11 cellular contexts compared by ENCODE assay signal in the genomic region with DNA sequence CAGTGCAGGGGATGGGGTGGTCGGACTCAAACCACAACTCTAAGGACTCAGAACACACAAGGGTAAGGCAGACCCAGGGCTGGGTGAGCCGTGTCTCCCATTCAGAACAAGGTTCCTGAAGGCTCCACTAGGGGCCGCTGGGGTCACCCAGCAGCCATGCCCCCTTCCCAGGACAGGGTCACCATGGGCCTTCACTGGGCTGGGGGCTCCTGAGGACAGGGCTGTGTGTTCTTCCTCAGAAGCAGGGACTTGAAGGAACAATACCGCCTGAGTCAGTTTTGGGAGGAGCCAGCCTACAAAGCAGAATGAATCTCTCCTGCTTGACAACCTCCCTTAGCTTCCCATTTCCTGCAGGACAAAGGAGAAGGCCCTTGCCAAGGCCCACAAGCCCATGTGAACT. TPM values are rescaled to one million over a fixed set of nuclear protein-coding genes. Genes with fewer than 3 reads are reported as not detected.
DNase-seq lines count a peak whose midpoint lies in the region; TF ChIP-seq lines count a peak whose summit lies in the region.
"Had no signal": no experiment of that assay in that cellular context is flagged by ENCODE, and none has a peak within 500 bp of the region (broad histone marks: within the 10 kb centered on the region; RNA-seq: fewer than 3 reads in every experiment).

No MANE protein-coding gene starts in this region.

- H3K79me2 ChIP-seq in neural cell (replicated peaks; ENCODE audit: insufficient read depth, low read length) = no peaks in the 10 kb centered on the region

- TF ChIP-seq CTCF in chondrocyte (IDR thresholded peaks at IDR 0.05) (peak; percentile 51), neural cell (IDR thresholded peaks at IDR 0.05; ENCODE audit: poor library complexity, severe bottlenecking) (peak; percentile 11)

- H3K9me2 ChIP-seq in neural cell (ENCODE audit: insufficient read depth, low read length) = no peaks in the 10 kb centered on the region

- H3K4me1 Mint-ChIP-seq in chondrocyte (ENCODE audit: low read depth) = peaks cover 14% of the 10 kb centered on the region

- no peaks in the 10 kb centered on the region for H3K9me3 ChIP-seq in neural cell (ENCODE audit: low read length)

- peaks cover 7% of the 10 kb centered on the region for H3K27me3 Mint-ChIP-seq in chondrocyte (ENCODE audit: low read depth)

- H3K9ac ChIP-seq in neural cell (ENCODE audit: low read length) = no peak overlapping the region

- peaks cover 1% of the 10 kb centered on the region for H3K36me3 Mint-ChIP-seq in chondrocyte (ENCODE audit: low read depth)

- TF ChIP-seq RAD21 in Ishikawa (IDR thresholded peaks at IDR 0.05; ENCODE audit: low read depth) (peak; percentile 20; the same call in 1 of the 2 replicates), neural cell (conservative IDR thresholded peaks at IDR 0.05) (no peak)

- H3K4me3 Mint-ChIP-seq in chondrocyte (ENCODE audit: unreplicated experiment) = no peak overlapping the region
- H3K4me3 Mint-ChIP-seq: dendritic cell treated with granulocyte-macrophage colony-stimulating factor and Interleukin-4, amounts not matched to agents 40 ng/mL and 50 ng/mL, for 4 days had no signal

- no peaks in the 10 kb centered on the region for H3K27me3 ChIP-seq in neural cell (ENCODE audit: insufficient read depth, low read depth, low read length)

- peak; percentile 65 for DNase-seq in ELF-1 (ENCODE audit: low read depth, low spot score)
- no peak for DNase-seq in chondrocyte (ENCODE audit: low spot score)
- no peak for DNase-seq in ureter (ENCODE audit: low spot score)
- DNase-seq in NCI-H2196 treated with DMSO at 0.1 percent for 48 hours (lab: John Stamatoyannopoulos, UW; ENCODE audit: unreplicated experiment) = no peak
- no peak for DNase-seq in middle frontal gyrus (ENCODE audit: extremely low spot score, low spot score)
- no peak for DNase-seq in GOT3 (lab: John Stamatoyannopoulos, UW)
- DNase-seq: activated CD4-positive, alpha-beta T cell treated with anti-CD3 and anti-CD28 coated beads for 4 hours; NCI-H345 had no signal

- H3K27ac ChIP-seq in neural cell (ENCODE audit: low read length) = no peak overlapping the region

- H3K27ac Mint-ChIP-seq in chondrocyte (ENCODE audit: unreplicated experiment) = no peak overlapping the region
- H3K27ac Mint-ChIP-seq: dendritic cell treated with granulocyte-macrophage colony-stimulating factor and Interleukin-4, amounts not matched to agents 40 ng/mL and 50 ng/mL, for 4 days had no signal

- no peak for TF ChIP-seq EP300 in Ishikawa (IDR thresholded peaks at IDR 0.05; ENCODE audit: borderline replicate concordance)
- TF ChIP-seq EP300 in neural cell (conservative IDR thresholded peaks at IDR 0.05; ENCODE audit: poor library complexity, severe bottlenecking) = no peak

- H3K9me3 Mint-ChIP-seq in chondrocyte (ENCODE audit: low read depth) = no peaks in the 10 kb centered on the region
- H3K9me3 Mint-ChIP-seq: dendritic cell treated with granulocyte-macrophage colony-stimulating factor and Interleukin-4, amounts not matched to agents 40 ng/mL and 50 ng/mL, for 4 days had no signal

- H2AFZ ChIP-seq in neural cell (ENCODE audit: low read depth, low read length) = no peak overlapping the region

- no peak overlapping the region for H3K4me2 ChIP-seq in neural cell (ENCODE audit: low read length)

- H3F3A ChIP-seq in neural cell (ENCODE audit: insufficient read depth, low read length, poor library complexity, severe bottlenecking) = no peaks in the 10 kb centered on the region

- H4K20me1 ChIP-seq in neural cell (ENCODE audit: insufficient read depth) = no peaks in the 10 kb centered on the region

- no peak overlapping the region for H3K4me3 ChIP-seq in neural cell (ENCODE audit: low read length)

- H3K36me3 ChIP-seq in neural cell (ENCODE audit: insufficient read depth, low read length) = no peaks in the 10 kb centered on the region

TF ChIP-seq in Ishikawa, 13 proteins besides CTCF, POLR2A, EP300 and RAD21:
- TF ChIP-seq ZBTB7A (IDR thresholded peaks at IDR 0.05; ENCODE audit: low read depth) = no peak
- no peak for TF ChIP-seq CREB1 (IDR thresholded peaks at IDR 0.05; ENCODE audit: low read depth)
- no peak for TF ChIP-seq EGR1 (IDR thresholded peaks at IDR 0.05)
- TF ChIP-seq TCF12 (IDR thresholded peaks at IDR 0.05; ENCODE audit: low read depth) = no peak
- TF ChIP-seq, protein P1, sequence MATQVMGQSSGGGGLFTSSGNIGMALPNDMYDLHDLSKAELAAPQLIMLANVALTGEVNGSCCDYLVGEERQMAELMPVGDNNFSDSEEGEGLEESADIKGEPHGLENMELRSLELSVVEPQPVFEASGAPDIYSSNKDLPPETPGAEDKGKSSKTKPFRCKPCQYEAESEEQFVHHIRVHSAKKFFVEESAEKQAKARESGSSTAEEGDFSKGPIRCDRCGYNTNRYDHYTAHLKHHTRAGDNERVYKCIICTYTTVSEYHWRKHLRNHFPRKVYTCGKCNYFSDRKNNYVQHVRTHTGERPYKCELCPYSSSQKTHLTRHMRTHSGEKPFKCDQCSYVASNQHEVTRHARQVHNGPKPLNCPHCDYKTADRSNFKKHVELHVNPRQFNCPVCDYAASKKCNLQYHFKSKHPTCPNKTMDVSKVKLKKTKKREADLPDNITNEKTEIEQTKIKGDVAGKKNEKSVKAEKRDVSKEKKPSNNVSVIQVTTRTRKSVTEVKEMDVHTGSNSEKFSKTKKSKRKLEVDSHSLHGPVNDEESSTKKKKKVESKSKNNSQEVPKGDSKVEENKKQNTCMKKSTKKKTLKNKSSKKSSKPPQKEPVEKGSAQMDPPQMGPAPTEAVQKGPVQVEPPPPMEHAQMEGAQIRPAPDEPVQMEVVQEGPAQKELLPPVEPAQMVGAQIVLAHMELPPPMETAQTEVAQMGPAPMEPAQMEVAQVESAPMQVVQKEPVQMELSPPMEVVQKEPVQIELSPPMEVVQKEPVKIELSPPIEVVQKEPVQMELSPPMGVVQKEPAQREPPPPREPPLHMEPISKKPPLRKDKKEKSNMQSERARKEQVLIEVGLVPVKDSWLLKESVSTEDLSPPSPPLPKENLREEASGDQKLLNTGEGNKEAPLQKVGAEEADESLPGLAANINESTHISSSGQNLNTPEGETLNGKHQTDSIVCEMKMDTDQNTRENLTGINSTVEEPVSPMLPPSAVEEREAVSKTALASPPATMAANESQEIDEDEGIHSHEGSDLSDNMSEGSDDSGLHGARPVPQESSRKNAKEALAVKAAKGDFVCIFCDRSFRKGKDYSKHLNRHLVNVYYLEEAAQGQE (IDR thresholded peaks at IDR 0.05; ENCODE audit: low read depth) = no peak
- no peak for TF ChIP-seq YY1 (IDR thresholded peaks at IDR 0.05; ENCODE audit: low read depth)
- TF ChIP-seq, protein P2, sequence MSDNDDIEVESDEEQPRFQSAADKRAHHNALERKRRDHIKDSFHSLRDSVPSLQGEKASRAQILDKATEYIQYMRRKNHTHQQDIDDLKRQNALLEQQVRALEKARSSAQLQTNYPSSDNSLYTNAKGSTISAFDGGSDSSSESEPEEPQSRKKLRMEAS (IDR thresholded peaks at IDR 0.05) = no peak
- TF ChIP-seq CEBPB (IDR thresholded peaks at IDR 0.05) = no peak
- no peak for TF ChIP-seq TEAD4 (IDR thresholded peaks at IDR 0.05)

TF ChIP-seq in neural cell, 6 proteins besides CTCF, POLR2A, EP300 and RAD21:
- no peak for TF ChIP-seq TAF1 (IDR thresholded peaks at IDR 0.05; ENCODE audit: low read depth)
- TF ChIP-seq, protein P1 (IDR thresholded peaks at IDR 0.05; ENCODE audit: borderline replicate concordance) = no peak
- TF ChIP-seq SMC3 (conservative IDR thresholded peaks at IDR 0.05; ENCODE audit: poor library complexity) = no peak
- TF ChIP-seq EZH2 (IDR thresholded peaks at IDR 0.05; ENCODE audit: borderline replicate concordance, insufficient read depth, low read length, poor library complexity, severe bottlenecking) = no peak
- TF ChIP-seq MXI1 (conservative IDR thresholded peaks at IDR 0.05; ENCODE audit: poor library complexity, severe bottlenecking) = no peak
- no peak for TF ChIP-seq POLR2AphosphoS5 (IDR thresholded peaks at IDR 0.05)

RNA-seq across cellular contexts. Expression of a gene that starts 15.4 kb away (rescaled TPM):
- total RNA-seq in chondrocyte = 4.8 to 26.3 TPM (median 26.0 TPM) in 3 replicates
- 31.6 and 36.9 TPM in 2 replicates for polyA plus RNA-seq in neural cell
- 52.1 and 54.1 TPM in 2 replicates for polyA minus RNA-seq in neural cell
- 5.3 TPM for total RNA-seq in ureter

RNA-seq across cellular contexts. Expression of a gene that starts 41.4 kb away (rescaled TPM):
- total RNA-seq in chondrocyte = 34.2 to 49.2 TPM (median 35.8 TPM) in 3 replicates
- 66.0 and 78.8 TPM in 2 replicates for polyA plus RNA-seq in neural cell
- 67.4 and 71.7 TPM in 2 replicates for polyA minus RNA-seq in neural cell
- total RNA-seq in ureter = 81.4 TPM
